7 cellular contexts compared by ENCODE assay signal in the genomic region with DNA sequence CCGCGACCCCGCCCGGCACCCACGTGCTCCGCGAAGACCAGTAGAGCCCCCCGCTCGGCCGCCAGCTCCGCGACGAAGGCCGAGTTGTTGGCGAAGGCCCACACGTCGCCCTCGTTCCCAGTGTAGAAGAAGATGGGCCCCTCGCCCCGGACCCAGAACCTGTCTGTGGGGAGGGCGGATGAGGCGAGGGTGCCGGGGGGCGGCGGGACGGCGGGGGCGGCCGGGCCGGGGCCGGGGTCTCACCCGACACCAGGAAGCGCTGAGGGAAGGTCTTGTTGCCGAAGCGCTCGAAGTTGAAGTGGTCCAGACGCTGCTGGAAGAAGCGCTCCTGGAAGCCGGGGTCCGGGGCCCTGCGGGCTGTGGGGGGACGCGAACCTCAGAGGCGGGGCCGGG. TPM values are rescaled to one million over a fixed set of nuclear protein-coding genes. Genes with fewer than 3 reads are reported as not detected.
DNase-seq lines count a peak whose midpoint lies in the region; ATAC-seq and TF ChIP-seq lines count a peak whose summit lies in the region.

No MANE protein-coding gene starts in this region.

- no peaks in the 10 kb centered on the region for H3F3A ChIP-seq in Loucy (ENCODE audit: low read depth)

- H3K9me3 ChIP-seq in Loucy (ENCODE audit: insufficient read depth, low read depth, low read length), result no peaks in the 10 kb centered on the region

- no peaks in the 10 kb centered on the region for H3K9me2 ChIP-seq in Loucy (replicated peaks; ENCODE audit: low read depth, low read length)

- DNase-seq in GM20000 (ENCODE audit: low spot score) (peak; percentile 78), posterior vena cava (ENCODE audit: low spot score) (peak; percentile 80), ecto neural progenitor cell (ENCODE audit: low spot score) (no peak)
- no peak for DNase-seq in effector memory CD8-positive, alpha-beta T cell

- ATAC-seq in effector memory CD8-positive, alpha-beta T cell (replicated peaks), result peak; percentile 18
- ATAC-seq in HG03342 (IDR thresholded peaks at IDR 0.05; ENCODE audit: unreplicated experiment) (no peak), GM18520 (IDR thresholded peaks at IDR 0.05; ENCODE audit: unreplicated experiment) (no peak)

- peak overlapping the region; percentile 78 for H3K9ac ChIP-seq in Loucy (ENCODE audit: low read depth, low read length, poor library complexity, severe bottlenecking)

- intact Hi-C loops in posterior vena cava (cut with DNase I), result loop anchor here in 1 of 2 donors (10.0 kb wide), 1 partner anchor 291 kb away; no protein-coding TSS in a partner anchor

- H3K79me2 ChIP-seq in Loucy (ENCODE audit: insufficient read depth, low read length), result no peaks in the 10 kb centered on the region

- no peaks in the 10 kb centered on the region for H3K9me3 Mint-ChIP-seq in effector memory CD8-positive, alpha-beta T cell

- H3K27me3 ChIP-seq in Loucy (ENCODE audit: insufficient read depth, low read length, poor library complexity, severe bottlenecking), result no peaks in the 10 kb centered on the region

- peak overlapping the region; percentile 75 for H3K4me3 ChIP-seq in Loucy (ENCODE audit: low read length, poor library complexity, severe bottlenecking)

- H3K36me3 ChIP-seq in Loucy (ENCODE audit: insufficient read depth, low read length), result peaks cover 7% of the 10 kb centered on the region; the same call in 1 of the 2 replicates

- peaks cover 7% of the 10 kb centered on the region for H3K4me1 ChIP-seq in Loucy (ENCODE audit: insufficient read depth, low read length, poor library complexity, severe bottlenecking)

- H3K36me3 Mint-ChIP-seq in effector memory CD8-positive, alpha-beta T cell (ENCODE audit: insufficient read depth), result peaks cover 4% of the 10 kb centered on the region

- no peaks in the 10 kb centered on the region for H4K20me1 ChIP-seq in Loucy (ENCODE audit: insufficient read depth, low read length, poor library complexity, severe bottlenecking)

- no peaks in the 10 kb centered on the region for H3K27me3 Mint-ChIP-seq in effector memory CD8-positive, alpha-beta T cell

- H3K27ac Mint-ChIP-seq in effector memory CD8-positive, alpha-beta T cell, result no peak overlapping the region

- H3K4me3 Mint-ChIP-seq in effector memory CD8-positive, alpha-beta T cell, result peak overlapping the region in 1 of 2 donors; percentile 46

- H3K4me1 Mint-ChIP-seq in effector memory CD8-positive, alpha-beta T cell (ENCODE audit: low read depth in 2 of 2), result peaks cover 0 to 7% of the 10 kb centered on the region in 2 donors

- TF ChIP-seq CTCF in GM20000 (IDR thresholded peaks at IDR 0.05; ENCODE audit: extremely low read depth, missing control alignments) (no peak), Loucy (conservative IDR thresholded peaks at IDR 0.05; ENCODE audit: low read length) (no peak)

- peak overlapping the region; percentile 90 for H3K4me2 ChIP-seq in Loucy (ENCODE audit: low read depth, low read length, poor library complexity, severe bottlenecking)

- H2AFZ ChIP-seq in Loucy (ENCODE audit: low read length), result peak overlapping the region; percentile 56; the same call in 1 of the 2 replicates

RNA-seq across cellular contexts. Expression of a gene that starts 0.3 kb away (rescaled TPM):
- total RNA-seq in posterior vena cava, result 100 to 1,000 TPM; 108 to 128 TPM

RNA-seq across cellular contexts. Expression of a gene that starts 24.7 kb away (rescaled TPM):
- total RNA-seq in posterior vena cava, result not detected

RNA-seq across cellular contexts. Expression of a gene that starts 27.4 kb away (rescaled TPM):
- 10 to 100 TPM; 32.0 to 44.3 TPM for total RNA-seq in posterior vena cava

RNA-seq across cellular contexts. Expression of a gene that starts 36.9 kb away (rescaled TPM):
- total RNA-seq in posterior vena cava, result 10 to 100 TPM; 15.2 to 20.5 TPM

RNA-seq across cellular contexts. Expression of a gene that starts 43.9 kb away (rescaled TPM):
- under 1 TPM; 0.33 to 0.42 TPM for total RNA-seq in posterior vena cava

Comparison
In these comparisons a context has a peak if more than half of its experiments do, and no peak if none do; other contexts are left out.
1. DNase-seq: peak in GM20000 (single experiment) and posterior vena cava (single experiment); none in effector memory CD8-positive, alpha-beta T cell (0 of 3) and ecto neural progenitor cell (single experiment).